10 cellular contexts compared by ENCODE assay signal in the genomic region with DNA sequence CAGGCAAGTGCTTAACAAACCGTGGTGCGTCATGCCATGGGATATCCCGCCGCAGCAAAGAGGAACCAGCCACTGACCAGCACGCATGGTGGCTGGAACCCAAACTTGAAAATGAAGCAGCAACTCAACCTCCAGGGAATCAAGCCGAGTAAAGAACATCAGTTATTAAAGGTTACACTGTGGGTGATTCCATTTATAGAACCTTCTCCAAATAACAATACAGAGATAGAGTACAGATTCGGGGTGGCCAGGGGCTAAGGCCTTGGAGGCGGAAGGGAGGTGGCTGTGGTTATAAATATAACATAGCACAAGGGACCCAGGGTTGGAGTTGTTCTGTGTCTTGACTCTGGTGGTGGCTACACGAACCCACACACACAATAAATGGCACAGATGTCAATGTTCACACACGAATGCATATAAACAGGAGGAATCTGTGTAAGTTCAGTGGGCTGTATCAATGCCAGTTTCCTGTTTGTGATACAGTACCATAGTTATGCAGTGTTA.
DNase-seq lines count a peak whose midpoint lies in the region; ATAC-seq and TF ChIP-seq lines count a peak whose summit lies in the region.
"Had no signal": no experiment of that assay in that cellular context is flagged by ENCODE, and none has a peak within 500 bp of the region (broad histone marks: within the 10 kb centered on the region; RNA-seq: fewer than 3 reads in every experiment).

No MANE protein-coding gene starts in this region.

- DNase-seq in left kidney (ENCODE audit: low read depth, low spot score) (peak; percentile 29), middle frontal gyrus (ENCODE audit: extremely low spot score, low spot score) (no peak), occipital lobe (lab: John Stamatoyannopoulos, UW) (no peak), DMS 273 (lab: John Stamatoyannopoulos, UW; ENCODE audit: unreplicated experiment) (no peak)
- DNase-seq: effector CD4-positive, alpha-beta T cell; right cardiac atrium had no signal

- ATAC-seq in GM18870 (IDR thresholded peaks at IDR 0.05; ENCODE audit: unreplicated experiment) = peak; percentile 86
- ATAC-seq in GM21737 (IDR thresholded peaks at IDR 0.05; ENCODE audit: unreplicated experiment) = peak; percentile 78
- peak; percentile 80 for ATAC-seq in HG03432 (IDR thresholded peaks at IDR 0.05; ENCODE audit: unreplicated experiment)
- ATAC-seq in SK-N-SH treated with all-trans-retinoic acid at 6 μM for 48 hours = no peak
- ATAC-seq: right cardiac atrium had no signal

TF ChIP-seq in SK-N-SH treated with all-trans-retinoic acid at 6 μM for 48 hours, 23 proteins besides CTCF, POLR2A, EP300 and RAD21:
- TF ChIP-seq, protein P1, sequence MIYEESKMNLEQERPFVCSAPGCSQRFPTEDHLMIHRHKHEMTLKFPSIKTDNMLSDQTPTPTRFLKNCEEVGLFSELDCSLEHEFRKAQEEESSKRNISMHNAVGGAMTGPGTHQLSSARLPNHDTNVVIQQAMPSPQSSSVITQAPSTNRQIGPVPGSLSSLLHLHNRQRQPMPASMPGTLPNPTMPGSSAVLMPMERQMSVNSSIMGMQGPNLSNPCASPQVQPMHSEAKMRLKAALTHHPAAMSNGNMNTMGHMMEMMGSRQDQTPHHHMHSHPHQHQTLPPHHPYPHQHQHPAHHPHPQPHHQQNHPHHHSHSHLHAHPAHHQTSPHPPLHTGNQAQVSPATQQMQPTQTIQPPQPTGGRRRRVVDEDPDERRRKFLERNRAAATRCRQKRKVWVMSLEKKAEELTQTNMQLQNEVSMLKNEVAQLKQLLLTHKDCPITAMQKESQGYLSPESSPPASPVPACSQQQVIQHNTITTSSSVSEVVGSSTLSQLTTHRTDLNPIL (CRISPR knock-in tag; IDR thresholded peaks at IDR 0.05; ENCODE audit: low read depth) = no peak
- TF ChIP-seq TCF4 (CRISPR knock-in tag; IDR thresholded peaks at IDR 0.05; ENCODE audit: borderline replicate concordance) (no peak), ZNF8 (CRISPR knock-in tag; IDR thresholded peaks at IDR 0.05) (no peak), TOX (CRISPR knock-in tag; IDR thresholded peaks at IDR 0.05; ENCODE audit: borderline replicate concordance) (no peak), ZNF70 (CRISPR knock-in tag; IDR thresholded peaks at IDR 0.05) (no peak), ARNTL (CRISPR knock-in tag; IDR thresholded peaks at IDR 0.05; ENCODE audit: borderline replicate concordance, low read depth) (no peak), RARB (CRISPR knock-in tag; IDR thresholded peaks at IDR 0.05) (no peak), BACH2 (CRISPR knock-in tag; IDR thresholded peaks at IDR 0.05; ENCODE audit: borderline replicate concordance) (no peak), ZC3H10 (CRISPR knock-in tag; IDR thresholded peaks at IDR 0.05) (no peak), GLIS3 (CRISPR knock-in tag; IDR thresholded peaks at IDR 0.05) (no peak), OSR1 (CRISPR knock-in tag; IDR thresholded peaks at IDR 0.05) (no peak), ISL1 (CRISPR knock-in tag; IDR thresholded peaks at IDR 0.05) (no peak), CSDC2 (CRISPR knock-in tag; IDR thresholded peaks at IDR 0.05) (no peak), PPARA (CRISPR knock-in tag; IDR thresholded peaks at IDR 0.05; ENCODE audit: borderline replicate concordance) (no peak), ZNF565 (CRISPR knock-in tag; conservative IDR thresholded peaks at IDR 0.05; ENCODE audit: low read depth) (no peak)
- TF ChIP-seq, protein P2, sequence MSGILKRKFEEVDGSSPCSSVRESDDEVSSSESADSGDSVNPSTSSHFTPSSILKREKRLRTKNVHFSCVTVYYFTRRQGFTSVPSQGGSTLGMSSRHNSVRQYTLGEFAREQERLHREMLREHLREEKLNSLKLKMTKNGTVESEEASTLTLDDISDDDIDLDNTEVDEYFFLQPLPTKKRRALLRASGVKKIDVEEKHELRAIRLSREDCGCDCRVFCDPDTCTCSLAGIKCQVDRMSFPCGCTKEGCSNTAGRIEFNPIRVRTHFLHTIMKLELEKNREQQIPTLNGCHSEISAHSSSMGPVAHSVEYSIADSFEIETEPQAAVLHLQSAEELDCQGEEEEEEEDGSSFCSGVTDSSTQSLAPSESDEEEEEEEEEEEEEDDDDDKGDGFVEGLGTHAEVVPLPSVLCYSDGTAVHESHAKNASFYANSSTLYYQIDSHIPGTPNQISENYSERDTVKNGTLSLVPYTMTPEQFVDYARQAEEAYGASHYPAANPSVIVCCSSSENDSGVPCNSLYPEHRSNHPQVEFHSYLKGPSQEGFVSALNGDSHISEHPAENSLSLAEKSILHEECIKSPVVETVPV (CRISPR knock-in tag; IDR thresholded peaks at IDR 0.05) = no peak
- TF ChIP-seq, protein P3, sequence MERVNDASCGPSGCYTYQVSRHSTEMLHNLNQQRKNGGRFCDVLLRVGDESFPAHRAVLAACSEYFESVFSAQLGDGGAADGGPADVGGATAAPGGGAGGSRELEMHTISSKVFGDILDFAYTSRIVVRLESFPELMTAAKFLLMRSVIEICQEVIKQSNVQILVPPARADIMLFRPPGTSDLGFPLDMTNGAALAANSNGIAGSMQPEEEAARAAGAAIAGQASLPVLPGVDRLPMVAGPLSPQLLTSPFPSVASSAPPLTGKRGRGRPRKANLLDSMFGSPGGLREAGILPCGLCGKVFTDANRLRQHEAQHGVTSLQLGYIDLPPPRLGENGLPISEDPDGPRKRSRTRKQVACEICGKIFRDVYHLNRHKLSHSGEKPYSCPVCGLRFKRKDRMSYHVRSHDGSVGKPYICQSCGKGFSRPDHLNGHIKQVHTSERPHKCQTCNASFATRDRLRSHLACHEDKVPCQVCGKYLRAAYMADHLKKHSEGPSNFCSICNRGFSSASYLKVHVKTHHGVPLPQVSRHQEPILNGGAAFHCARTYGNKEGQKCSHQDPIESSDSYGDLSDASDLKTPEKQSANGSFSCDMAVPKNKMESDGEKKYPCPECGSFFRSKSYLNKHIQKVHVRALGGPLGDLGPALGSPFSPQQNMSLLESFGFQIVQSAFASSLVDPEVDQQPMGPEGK (CRISPR knock-in tag; IDR thresholded peaks at IDR 0.05; ENCODE audit: borderline replicate concordance) = no peak
- TF ChIP-seq, protein P4, sequence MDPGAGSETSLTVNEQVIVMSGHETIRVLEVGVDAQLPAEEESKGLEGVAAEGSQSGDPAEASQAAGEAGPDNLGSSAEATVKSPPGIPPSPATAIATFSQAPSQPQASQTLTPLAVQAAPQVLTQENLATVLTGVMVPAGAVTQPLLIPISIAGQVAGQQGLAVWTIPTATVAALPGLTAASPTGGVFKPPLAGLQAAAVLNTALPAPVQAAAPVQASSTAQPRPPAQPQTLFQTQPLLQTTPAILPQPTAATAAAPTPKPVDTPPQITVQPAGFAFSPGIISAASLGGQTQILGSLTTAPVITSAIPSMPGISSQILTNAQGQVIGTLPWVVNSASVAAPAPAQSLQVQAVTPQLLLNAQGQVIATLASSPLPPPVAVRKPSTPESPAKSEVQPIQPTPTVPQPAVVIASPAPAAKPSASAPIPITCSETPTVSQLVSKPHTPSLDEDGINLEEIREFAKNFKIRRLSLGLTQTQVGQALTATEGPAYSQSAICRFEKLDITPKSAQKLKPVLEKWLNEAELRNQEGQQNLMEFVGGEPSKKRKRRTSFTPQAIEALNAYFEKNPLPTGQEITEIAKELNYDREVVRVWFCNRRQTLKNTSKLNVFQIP (CRISPR knock-in tag; IDR thresholded peaks at IDR 0.05; ENCODE audit: borderline replicate concordance, low read depth) = no peak
